ENCODE assay signal across 8 cellular contexts in genomic region chr10:100482834-100483185, GRCh38. TPM values are rescaled to one million over a fixed set of nuclear protein-coding genes. Genes with fewer than 3 reads are reported as not detected.
DNase-seq lines count a peak whose midpoint lies in the region; ATAC-seq and TF ChIP-seq lines count a peak whose summit lies in the region.

No MANE protein-coding gene starts in this region.

- H3K9me3 ChIP-seq in breast epithelium (no peaks in the 10 kb centered on the region), neural progenitor cell (ENCODE audit: low read depth) (no peaks in the 10 kb centered on the region)

- no peak overlapping the region for H2AFZ ChIP-seq in neural progenitor cell (replicated peaks)

- peaks cover 0 to 14% (median 2%) of the 10 kb centered on the region in 7 donors for H3K9me3 Mint-ChIP-seq in CD14-positive monocyte
- peaks cover 0 to 2% (median 2%) of the 10 kb centered on the region in 3 donors for H3K9me3 Mint-ChIP-seq in IgD-negative memory B cell
- no peaks in the 10 kb centered on the region for H3K9me3 Mint-ChIP-seq in neural progenitor cell

- H3K27ac ChIP-seq in breast epithelium: no peak overlapping the region
- no peak overlapping the region for H3K27ac ChIP-seq in neural progenitor cell
- no peak overlapping the region for H3K27ac ChIP-seq in substantia nigra (ENCODE audit: low read depth, low read length, poor library complexity, severe bottlenecking)

- peaks cover 43 to 57% (median 56%) of the 10 kb centered on the region in 3 donors for H3K27me3 Mint-ChIP-seq in CD14-positive monocyte (ENCODE audit: low read depth in 3 of 3)
- peaks cover 14% of the 10 kb centered on the region for H3K27me3 Mint-ChIP-seq in IgD-negative memory B cell
- peaks cover 21% of the 10 kb centered on the region for H3K27me3 Mint-ChIP-seq in neural progenitor cell (ENCODE audit: insufficient read depth, low read depth)

- no peaks in the 10 kb centered on the region for H3K36me3 ChIP-seq in breast epithelium
- no peaks in the 10 kb centered on the region for H3K36me3 ChIP-seq in neural progenitor cell

- H3K4me3 ChIP-seq in breast epithelium (peak overlapping the region in 2 of 3 donors; percentile 56 to 76), neural progenitor cell (peak overlapping the region; percentile 50)

- peaks cover 0 to 5% of the 10 kb centered on the region in 2 donors for H3K4me1 ChIP-seq in breast epithelium
- peaks cover 50% of the 10 kb centered on the region for H3K4me1 ChIP-seq in neural progenitor cell

- H3K4me3 Mint-ChIP-seq in CD14-positive monocyte: peak overlapping the region in 1 of 2 donors; percentile 92
- H3K4me3 Mint-ChIP-seq in IgD-negative memory B cell: peak overlapping the region; percentile 8 to 90 (median 84)
- peak overlapping the region; percentile 81 for H3K4me3 Mint-ChIP-seq in neural progenitor cell

- no peak for DNase-seq in CD14-positive monocyte (ENCODE audit: low spot score)
- no peak for DNase-seq in breast epithelium (ENCODE audit: low spot score in 2 of 2)
- DNase-seq in neural progenitor cell (ENCODE audit: low spot score): no peak
- no peak for DNase-seq in hippocampal formation (lab: John Stamatoyannopoulos, UW)
- no peak for DNase-seq in substantia nigra (lab: John Stamatoyannopoulos, UW)
- no peak for DNase-seq in islet precursor cell

- peaks cover 53% of the 10 kb centered on the region for H3F3A ChIP-seq in neural progenitor cell (ENCODE audit: low read depth)

- peaks cover 4% of the 10 kb centered on the region for H3K79me2 ChIP-seq in neural progenitor cell (ENCODE audit: low read depth)

- H3K4me1 Mint-ChIP-seq in CD14-positive monocyte (peaks cover 16% of the 10 kb centered on the region), IgD-negative memory B cell (peaks cover 3 to 9% (median 6%) of the 10 kb centered on the region in 3 donors), neural progenitor cell (peaks cover 60% of the 10 kb centered on the region)

- no peak for TF ChIP-seq POLR2A in breast epithelium (IDR thresholded peaks at IDR 0.05)

- H3K4me2 ChIP-seq in neural progenitor cell: peak overlapping the region; percentile 83

- H3K27me3 ChIP-seq in breast epithelium: peaks cover 0 to 28% of the 10 kb centered on the region in 2 donors
- peaks cover 83% of the 10 kb centered on the region for H3K27me3 ChIP-seq in neural progenitor cell

- no peak for ATAC-seq in GM19463 (IDR thresholded peaks at IDR 0.05; ENCODE audit: unreplicated experiment)

- TF ChIP-seq CTCF in CD14-positive monocyte (IDR thresholded peaks at IDR 0.05) (peak; percentile 57), breast epithelium (IDR thresholded peaks at IDR 0.05) (peak in 1 of 3 donors; percentile 4), neural progenitor cell (IDR thresholded peaks at IDR 0.05) (no peak)

- H3K9ac ChIP-seq in neural progenitor cell: no peak overlapping the region

- H3K36me3 Mint-ChIP-seq in CD14-positive monocyte (peaks cover 13 to 22% of the 10 kb centered on the region in 2 donors), IgD-negative memory B cell (peaks cover 9% of the 10 kb centered on the region), neural progenitor cell (peaks cover 21% of the 10 kb centered on the region)

- intact Hi-C loops in CD14-positive monocyte (cut with micrococcal nuclease): no loop called here
- intact Hi-C loops in breast epithelium (cut with DNase I; ENCODE audit: low total_unique reads): no loop called here

- H4K20me1 ChIP-seq in neural progenitor cell (ENCODE audit: low read depth): peaks cover 14% of the 10 kb centered on the region

- H3K27ac Mint-ChIP-seq in CD14-positive monocyte: no peak overlapping the region
- no peak overlapping the region for H3K27ac Mint-ChIP-seq in IgD-negative memory B cell
- peak overlapping the region; percentile 23 for H3K27ac Mint-ChIP-seq in neural progenitor cell

RNA-seq across cellular contexts. Expression of gene WNT8B, which starts 20.0 kb away (rescaled TPM):
- polyA plus RNA-seq in CD14-positive monocyte (not detected), IgD-negative memory B cell (not detected)
- total RNA-seq in breast epithelium (not detected), neural progenitor cell (ENCODE audit: low replicate concordance) (5.8 and 9.0 TPM in 2 replicates)

RNA-seq across cellular contexts. Expression of gene SEC31B, which starts 36.9 kb away (rescaled TPM):
- polyA plus RNA-seq in CD14-positive monocyte (under 1 TPM; 0.05 to 0.09 TPM), IgD-negative memory B cell (0.13 TPM)
- total RNA-seq in breast epithelium (10 to 100 TPM in 2 of 3 donors, 1 to 10 TPM in 1; 9.8 to 18.1 (median 12.1) TPM), neural progenitor cell (ENCODE audit: low replicate concordance) (8.8 and 11.6 TPM in 2 replicates)

RNA-seq across cellular contexts. Expression of gene NDUFB8, which starts 46.9 kb away (rescaled TPM):
- polyA plus RNA-seq in CD14-positive monocyte (100 to 1,000 TPM; 381 to 419 TPM), IgD-negative memory B cell (353 TPM)
- total RNA-seq in breast epithelium (100 to 1,000 TPM; 143 to 148 (median 144) TPM), neural progenitor cell (ENCODE audit: low replicate concordance) (124 and 144 TPM in 2 replicates)

RNA-seq across cellular contexts. Expression of gene HIF1AN, which starts 52.9 kb away (rescaled TPM):
- polyA plus RNA-seq in CD14-positive monocyte: 10 to 100 TPM; 17.2 to 25.3 TPM
- polyA plus RNA-seq in IgD-negative memory B cell: 26.7 TPM
- 10 to 100 TPM; 11.4 to 20.6 (median 15.4) TPM for total RNA-seq in breast epithelium
- total RNA-seq in neural progenitor cell (ENCODE audit: low replicate concordance): 24.2 and 26.4 TPM in 2 replicates
